Comparison of ENCODE assay signal across 27 cellular contexts in genomic region chr21:44732956-44733355, GRCh38. TPM values are rescaled to one million over a fixed set of nuclear protein-coding genes. Genes with fewer than 3 reads are reported as not detected.
"Had no signal": no experiment of that assay in that cellular context is flagged by ENCODE, and none has a peak within 500 bp of the region (broad histone marks: within the 10 kb centered on the region; RNA-seq: fewer than 3 reads in every experiment).

No MANE protein-coding gene starts in this region.

- H3K36me3 ChIP-seq: heart left ventricle, prostate gland, right atrium auricular region, tibial artery had no signal

- H3K36me3 Mint-ChIP-seq: brain, memory B cell, T-cell had no signal

- H3K27ac ChIP-seq: epithelial cell of prostate, heart left ventricle, prostate gland, right atrium auricular region, tibial artery had no signal

- H3K27me3 ChIP-seq: right atrium auricular region had no signal

- ATAC-seq: heart left ventricle; left colon; stimulated activated naive CD8-positive, alpha-beta T cell treated with anti-CD3 and anti-CD28 coated beads, Interleukin-15, Interleukin-2, amounts not matched to agents 100 U/mL and 50 U/mL, for 24 hours; T-cell had no signal

- H3K9me3 Mint-ChIP-seq: memory B cell; T-cell; T-helper 2 cell treated with Interferon-gamma antibody and Interleukin-4, amounts not matched to agents 5 μg/mL and 100 μg/mL, for 36 hours had no signal

- H3K4me3 ChIP-seq: heart left ventricle, prostate gland, right atrium auricular region, tibial artery had no signal

- DNase-seq: activated CD4-positive, alpha-beta T cell treated with anti-CD3 and anti-CD28 coated beads for 1 hour; activated CD8-positive, alpha-beta memory T cell treated with anti-CD3 and anti-CD28 coated beads for 24 hours; activated naive CD4-positive, alpha-beta T cell treated with anti-CD3 and anti-CD28 coated beads, Interleukin-2, amount 50 U/mL, for 16 hours; activated T-cell treated with anti-CD3 and anti-CD28 coated beads, Interleukin-2, amount 50 U/mL, for 48 hours; anterior cingulate cortex; heart left ventricle; left colon; nephron progenitor cell; nucleus accumbens; stimulated activated CD4-positive, alpha-beta T cell treated with anti-CD3 and anti-CD28 coated beads, Interleukin-4, amount 100 ng/mL, for 24 hours; stimulated activated naive CD8-positive, alpha-beta T cell treated with anti-CD3 and anti-CD28 coated beads, Interleukin-15, Interleukin-2, amounts not matched to agents 100 U/mL and 50 U/mL, for 24 hours; T-cell; tibial artery had no signal

- H3K4me3 Mint-ChIP-seq: brain; memory B cell; nephron progenitor cell; T-cell; T-helper 2 cell treated with Interferon-gamma antibody and Interleukin-4, amounts not matched to agents 5 μg/mL and 100 μg/mL, for 36 hours had no signal

- H3K9me3 ChIP-seq: prostate gland had no signal

- H3K27ac Mint-ChIP-seq: memory B cell; T-cell; T-helper 2 cell treated with Interferon-gamma antibody and Interleukin-4, amounts not matched to agents 5 μg/mL and 100 μg/mL, for 36 hours had no signal

- H3K4me1 Mint-ChIP-seq: brain, memory B cell had no signal

- H3K4me1 ChIP-seq: heart left ventricle, right atrium auricular region, tibial artery had no signal

- FAIRE-seq: islet of Langerhans had no signal

RNA-seq across cellular contexts. Expression of gene TSPEAR, which starts 21.6 kb away (rescaled TPM):
- total RNA-seq: cardiac septum, fibroblast of villous mesenchyme, mononuclear cell, myocyte, right atrium auricular region, subcutaneous adipose tissue, T-cell had no signal

RNA-seq across cellular contexts. Expression of gene KRTAP10-12, which starts 36.0 kb away (rescaled TPM):
- total RNA-seq: cardiac septum, chondrocyte, fibroblast of villous mesenchyme, heart left ventricle, left colon, mononuclear cell, myocyte, prostate gland, right atrium auricular region, subcutaneous adipose tissue, T-cell, urinary bladder had no signal
- polyA plus RNA-seq: heart left ventricle, urinary bladder had no signal

RNA-seq across cellular contexts. Expression of gene KRTAP12-1, which starts 51.0 kb away (rescaled TPM):
- total RNA-seq: cardiac septum, chondrocyte, fibroblast of villous mesenchyme, heart left ventricle, left colon, mononuclear cell, myocyte, prostate gland, right atrium auricular region, subcutaneous adipose tissue, T-cell, urinary bladder had no signal
- polyA plus RNA-seq: heart left ventricle, urinary bladder had no signal
